ENCODE assay signal across 13 cellular contexts in the genomic region with DNA sequence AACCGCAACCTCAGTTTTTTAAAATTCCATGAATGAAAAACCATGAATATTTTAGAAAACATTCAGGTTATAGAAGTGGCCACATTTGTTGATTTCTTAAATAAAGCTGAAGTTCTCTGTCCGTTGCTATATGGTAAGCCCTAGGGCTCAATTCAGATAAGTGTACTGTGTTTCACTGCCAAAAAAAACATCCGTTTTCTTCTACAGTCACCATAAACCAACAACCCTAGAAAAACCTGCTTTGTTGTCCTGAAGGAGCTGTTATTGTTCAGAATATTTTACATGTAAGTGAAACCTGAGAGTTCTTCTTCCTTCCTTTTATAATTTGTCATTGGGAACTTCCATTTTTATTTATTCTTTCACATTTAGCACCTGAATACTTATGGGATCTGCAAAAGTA.
DNase-seq lines count a peak whose midpoint lies in the region; ATAC-seq and TF ChIP-seq lines count a peak whose summit lies in the region.
"Had no signal": no experiment of that assay in that cellular context is flagged by ENCODE, and none has a peak within 500 bp of the region (broad histone marks: within the 10 kb centered on the region; RNA-seq: fewer than 3 reads in every experiment).

No MANE protein-coding gene starts in this region.

- H3K36me3 ChIP-seq in RWPE2 (ENCODE audit: low read depth) (no peaks in the 10 kb centered on the region), tibial artery (no peaks in the 10 kb centered on the region)

- H3K4me1 ChIP-seq in RWPE2 (ENCODE audit: insufficient read depth, poor library complexity, severe bottlenecking) = peaks cover 56% of the 10 kb centered on the region
- H3K4me1 ChIP-seq in tibial artery = no peaks in the 10 kb centered on the region
- H3K4me1 ChIP-seq in right cardiac atrium (ENCODE audit: control insufficient read depth, insufficient read depth, low read length) = no peaks in the 10 kb centered on the region

- intact Hi-C loops in tibial artery (cut with DNase I; ENCODE audit: low total_unique reads) = no loop called here
- intact Hi-C loops in right cardiac atrium (cut with DNase I) = no loop called here

- DNase-seq in COLO829 (ENCODE audit: low spot score) (peak; percentile 58), NCI-H1105 (lab: John Stamatoyannopoulos, UW) (peak; percentile 19), RWPE2 (ENCODE audit: low spot score) (no peak), epithelial cell of esophagus (ENCODE audit: low read depth) (peak; percentile 92), NCI-H1417 (lab: John Stamatoyannopoulos, UW) (no peak), tibial artery (no peak), right cardiac atrium (no peak), SIG-M5 (lab: John Stamatoyannopoulos, UW) (no peak)
- DNase-seq: activated CD4-positive, CD25-positive, alpha-beta regulatory T cell; CD8-positive, alpha-beta memory T cell; posterior cingulate gyrus; RPMI8226 had no signal

- no peaks in the 10 kb centered on the region for H3K27me3 ChIP-seq in RWPE2 (ENCODE audit: insufficient read depth, poor library complexity, severe bottlenecking)
- H3K27me3 ChIP-seq in tibial artery = no peaks in the 10 kb centered on the region
- H3K27me3 ChIP-seq in right cardiac atrium (ENCODE audit: control insufficient read depth, insufficient read depth) = no peaks in the 10 kb centered on the region

- H3K27ac ChIP-seq in RWPE2 (ENCODE audit: poor library complexity, severe bottlenecking) (peak overlapping the region; percentile 59), tibial artery (no peak overlapping the region), right cardiac atrium (ENCODE audit: low read length) (no peak overlapping the region)

- ATAC-seq in RWPE2 (ENCODE audit: low read depth) = peak; percentile 63
- no peak for ATAC-seq in right cardiac atrium
- ATAC-seq: stimulated activated memory B cell treated with anti-CD40 and anti-IgM and Interleukin-4, amounts not matched to agents 10 μg/mL and 1 μg/mL and 100 μg/mL, for 72 hours had no signal

- H3K9me3 ChIP-seq in RWPE2 (ENCODE audit: severe bottlenecking) (peaks cover 4% of the 10 kb centered on the region), tibial artery (no peaks in the 10 kb centered on the region), right cardiac atrium (ENCODE audit: control insufficient read depth, low read length) (no peaks in the 10 kb centered on the region)

- WGBS in right cardiac atrium = 49% methylated on average over 3 of the region's 3 CpGs

- H3K4me3 ChIP-seq in RWPE2 (ENCODE audit: severe bottlenecking) (no peak overlapping the region), epithelial cell of esophagus (ENCODE audit: low read length) (no peak overlapping the region), tibial artery (no peak overlapping the region), right cardiac atrium (ENCODE audit: low read length) (no peak overlapping the region)

- no peak for TF ChIP-seq CTCF in RWPE2 (IDR thresholded peaks at IDR 0.05; ENCODE audit: poor library complexity, severe bottlenecking)
- TF ChIP-seq CTCF in epithelial cell of esophagus (IDR thresholded peaks at IDR 0.05; ENCODE audit: insufficient read depth, low read depth, low read length, missing control alignments) = no peak
- TF ChIP-seq CTCF in tibial artery (IDR thresholded peaks at IDR 0.05) = no peak

Comparison
In these comparisons a context has a peak if more than half of its experiments do, and no peak if none do; other contexts are left out.
1. DNase-seq: peak in COLO829 (single experiment), NCI-H1105 (single experiment) and epithelial cell of esophagus (single experiment); none in RWPE2 (single experiment), NCI-H1417 (0 of 3), tibial artery (0 of 2), right cardiac atrium (0 of 3) and SIG-M5 (single experiment).